In the genomic region with DNA sequence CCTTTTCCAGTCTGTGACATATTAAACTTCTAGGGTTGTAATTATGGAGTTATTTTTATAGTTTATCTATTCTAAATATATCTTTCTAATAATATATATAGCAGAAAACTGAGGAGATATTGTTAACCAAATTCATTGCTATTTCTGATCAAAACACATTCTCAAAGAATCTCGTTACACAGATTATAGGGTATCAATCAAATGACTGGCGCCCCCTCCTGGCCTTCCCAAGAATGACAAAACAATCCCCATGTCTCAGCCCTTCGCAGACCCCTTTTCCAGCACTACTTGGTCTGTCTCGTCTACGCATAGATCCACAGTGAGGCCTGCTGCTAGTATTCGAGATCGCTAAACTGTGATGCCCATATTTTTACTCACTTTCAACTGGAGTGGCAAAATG, we compare ENCODE assay signal across 9 cellular contexts.
A peak's percentile ranks its signal among the peaks of the same experiment; 100 is the strongest.
DNase-seq lines count a peak whose midpoint lies in the region; ATAC-seq, FAIRE-seq and TF ChIP-seq lines count a peak whose summit lies in the region.
"Had no signal": no experiment of that assay in that cellular context is flagged by ENCODE, and none has a peak within 500 bp of the region (broad histone marks: within the 10 kb centered on the region; RNA-seq: fewer than 3 reads in every experiment).

No MANE protein-coding gene starts in this region.

- H3K36me3 Mint-ChIP-seq in effector memory CD8-positive, alpha-beta T cell (ENCODE audit: insufficient read depth), result no peaks in the 10 kb centered on the region

- WGBS in A549 (ENCODE audit: missing lambda C conversion rate), result 32% methylated on average over 7 of the region's 7 CpGs

- no peaks in the 10 kb centered on the region for H3K9me3 Mint-ChIP-seq in effector memory CD8-positive, alpha-beta T cell

- no peak for TF ChIP-seq EP300 in A549 (IDR thresholded peaks at IDR 0.05)

- FAIRE-seq in A549 (lab: Jason Lieb, UNC), result peak; percentile 51

- ATAC-seq in A549, result peak in 1 of 2 experiments; percentile 46; a peak in 1 of 6 replicates
- no peak for ATAC-seq in GM19452 (IDR thresholded peaks at IDR 0.05; ENCODE audit: unreplicated experiment)
- no peak for ATAC-seq in effector memory CD8-positive, alpha-beta T cell (replicated peaks)

- peak in 1 of 2 experiments; percentile 1 for DNase-seq in A549 (ENCODE audit: low read depth in 1 of 2, low spot score in 1 of 2)
- DNase-seq in GM20000 (ENCODE audit: low spot score), result no peak
- DNase-seq in activated CD4-positive, alpha-beta T cell treated with anti-CD3 and anti-CD28 coated beads for 48 hours, result peak; percentile 53
- no peak for DNase-seq in fibroblast of villous mesenchyme (ENCODE audit: low read depth)
- peak; percentile 7 to 26 for DNase-seq in stimulated activated CD8-positive, alpha-beta memory T cell treated with anti-CD3 and anti-CD28 coated beads, Interleukin-2, amount 100 ng/mL, for 48 hours (ENCODE audit: low read depth in 2 of 2)
- no peak for DNase-seq in cerebellum (ENCODE audit: low spot score)
- no peak for DNase-seq in effector memory CD8-positive, alpha-beta T cell

- 0 out of 5 replicates have a peak, but pooled peaks of 1 of the 2 experiments have one; percentile 18 for TF ChIP-seq RAD21 in A549 (conservative IDR thresholded peaks at IDR 0.05 in 1 of 2, IDR thresholded peaks at IDR 0.05 in 1 of 2)

- H3K4me1 Mint-ChIP-seq in effector memory CD8-positive, alpha-beta T cell (ENCODE audit: low read depth in 2 of 2), result no peaks in the 10 kb centered on the region

- H3K9me3 ChIP-seq in A549, result no peaks in the 10 kb centered on the region
- H3K9me3 ChIP-seq: adrenal gland had no signal

- H3K27me3 Mint-ChIP-seq in effector memory CD8-positive, alpha-beta T cell, result no peaks in the 10 kb centered on the region

- POLR2A ChIA-PET in A549 (lab: Yijun Ruan, JAX), result no interaction called here

- peak; percentile 48 for TF ChIP-seq CTCF in A549 (IDR thresholded peaks at IDR 0.05)
- TF ChIP-seq CTCF in GM20000 (IDR thresholded peaks at IDR 0.05; ENCODE audit: extremely low read depth, missing control alignments), result peak; percentile 26
- peak; percentile 55 for TF ChIP-seq CTCF in fibroblast of villous mesenchyme (IDR thresholded peaks at IDR 0.05; ENCODE audit: insufficient read depth, low read depth, low read length)

- H3K27ac ChIP-seq in A549, result no peak overlapping the region
- H3K27ac ChIP-seq: adrenal gland had no signal

- H3K27ac Mint-ChIP-seq in effector memory CD8-positive, alpha-beta T cell, result no peak overlapping the region

- H3K4me3 ChIP-seq in A549 (no peak overlapping the region), fibroblast of villous mesenchyme (ENCODE audit: low read depth, low read length) (no peak overlapping the region)
- H3K4me3 ChIP-seq: adrenal gland had no signal

- no peak overlapping the region for H3K4me3 Mint-ChIP-seq in effector memory CD8-positive, alpha-beta T cell

- CTCF ChIA-PET in A549 (lab: Yijun Ruan, JAX), result no interaction called here

- TF ChIP-seq POLR2A in A549 (IDR thresholded peaks at IDR 0.05; ENCODE audit: low read length), result no peak

- no peak overlapping the region for H3K4me2 ChIP-seq in A549

- H3K4me1 ChIP-seq in A549, result no peaks in the 10 kb centered on the region
- H3K4me1 ChIP-seq: adrenal gland had no signal

TF ChIP-seq in A549, 52 proteins besides CTCF, POLR2A, EP300 and RAD21:
- 0 out of 3 replicates have a peak, but pooled peaks have one; percentile 20 for TF ChIP-seq SMC3 (IDR thresholded peaks at IDR 0.05)
- TF ChIP-seq GATA3 (IDR thresholded peaks at IDR 0.05; ENCODE audit: borderline replicate concordance), result no peak

Comparison
In these comparisons a context has a peak if more than half of its experiments do, and no peak if none do; other contexts are left out.
1. DNase-seq: peak in activated CD4-positive, alpha-beta T cell treated with anti-CD3 and anti-CD28 coated beads for 48 hours (single experiment) and stimulated activated CD8-positive, alpha-beta memory T cell treated with anti-CD3 and anti-CD28 coated beads, Interleukin-2, amount 100 ng/mL, for 48 hours (2 of 2); none in GM20000 (single experiment), fibroblast of villous mesenchyme (single experiment), cerebellum (single experiment) and effector memory CD8-positive, alpha-beta T cell (0 of 3).
2. Peak in every context shown above with its lines, with median percentiles within 50 percentile points of each other: CTCF ChIP-seq.